In genomic region chr10:99393683-99394082, GRCh38 we compare ENCODE assay signal across 15 cellular contexts. TPM values are rescaled to one million over a fixed set of nuclear protein-coding genes. Genes with fewer than 3 reads are reported as not detected.
A peak's percentile ranks its signal among the peaks of the same experiment; 100 is the strongest.
DNase-seq lines count a peak whose midpoint lies in the region; ATAC-seq, FAIRE-seq and TF ChIP-seq lines count a peak whose summit lies in the region.
"Had no signal": no experiment of that assay in that cellular context is flagged by ENCODE, and none has a peak within 500 bp of the region (broad histone marks: within the 10 kb centered on the region; RNA-seq: fewer than 3 reads in every experiment).

No MANE protein-coding gene starts in this region.

- BruUV-seq in HepG2 (replicated peaks; lab: Mats Ljungman, UMichigan): no TSS peak

- CTCF ChIA-PET in HepG2 (lab: Yijun Ruan, JAX; ENCODE audit: low intra/inter-chr PET ratio, low total read pairs): interaction anchor here (2.0 kb wide), 1 partner anchor 42 kb away, joined by 10 read pairs; no protein-coding TSS in a partner anchor

- H3K27me3 Mint-ChIP-seq in stimulated activated memory B cell treated with anti-CD40 and anti-IgM and Interleukin-4, amounts not matched to agents 10 μg/mL and 1 μg/mL and 100 μg/mL, for 72 hours: no peaks in the 10 kb centered on the region

- H3K27ac ChIP-seq in right lobe of liver (peak overlapping the region in 1 of 3 donors; percentile 25), HepG2 (ENCODE audit: extremely low read length, insufficient read depth, low read length) (no peak overlapping the region), RWPE2 (ENCODE audit: poor library complexity, severe bottlenecking) (peak overlapping the region; percentile 92)

- H3K9ac ChIP-seq in HepG2 (ENCODE audit: insufficient read depth, low read depth, low read length): no peak overlapping the region

- TF ChIP-seq CTCF in right lobe of liver (IDR thresholded peaks at IDR 0.05) (no peak), HepG2 (CRISPR knock-in tag; IDR thresholded peaks at IDR 0.05) (no peak), RWPE2 (IDR thresholded peaks at IDR 0.05; ENCODE audit: poor library complexity, severe bottlenecking) (no peak)

- FAIRE-seq in HepG2 (lab: Jason Lieb, UNC): no peak

- no peak overlapping the region for H3K4me3 Mint-ChIP-seq in stimulated activated memory B cell treated with anti-CD40 and anti-IgM and Interleukin-4, amounts not matched to agents 10 μg/mL and 1 μg/mL and 100 μg/mL, for 72 hours
- H3K4me3 Mint-ChIP-seq: CD8-positive, alpha-beta memory T cell; IgD-negative memory B cell had no signal

- peak; percentile 7 to 19 (median 10) for ATAC-seq in right lobe of liver
- ATAC-seq in HepG2: no peak
- ATAC-seq in RWPE2 (ENCODE audit: low read depth): no peak
- ATAC-seq in stimulated activated memory B cell treated with anti-CD40 and anti-IgM and Interleukin-4, amounts not matched to agents 10 μg/mL and 1 μg/mL and 100 μg/mL, for 72 hours: peak; percentile 26
- ATAC-seq in HG02885 (IDR thresholded peaks at IDR 0.05; ENCODE audit: poor library complexity, unreplicated experiment): no peak

- TF ChIP-seq POLR2A in right lobe of liver (IDR thresholded peaks at IDR 0.05) (no peak), HepG2 (IDR thresholded peaks at IDR 0.05; ENCODE audit: insufficient read depth in 1 of 2, low read depth in 2 of 2, low read length in 2 of 2) (no peak)

- H3K4me1 Mint-ChIP-seq in stimulated activated memory B cell treated with anti-CD40 and anti-IgM and Interleukin-4, amounts not matched to agents 10 μg/mL and 1 μg/mL and 100 μg/mL, for 72 hours: peaks cover 7% of the 10 kb centered on the region

- intact Hi-C loops in right lobe of liver (cut with DNase I): loop anchor here in 1 of 2 donors (10.0 kb wide), 1 partner anchor 221 kb away; no protein-coding TSS in a partner anchor
- intact Hi-C loops in HepG2 (cut with micrococcal nuclease; ENCODE audit: unreplicated experiment): loop anchor here (2.0 kb wide), 1 partner anchor 155 kb away; no protein-coding TSS in a partner anchor

- 58% methylated on average over 3 of the region's 5 CpGs for WGBS in right lobe of liver (ENCODE audit: insufficient coverage, low coverage, low lambda C conversion rate, missing lambda C conversion rate)
- WGBS in HepG2 (ENCODE audit: low lambda C conversion rate): 98% methylated on average over 5 of the region's 5 CpGs

- peaks cover 18% of the 10 kb centered on the region for H3K36me3 Mint-ChIP-seq in stimulated activated memory B cell treated with anti-CD40 and anti-IgM and Interleukin-4, amounts not matched to agents 10 μg/mL and 1 μg/mL and 100 μg/mL, for 72 hours
- H3K36me3 Mint-ChIP-seq: IgD-negative memory B cell had no signal

- H3K4me1 ChIP-seq in right lobe of liver (peaks cover 0 to 33% (median 13%) of the 10 kb centered on the region in 4 donors), HepG2 (ENCODE audit: insufficient read depth, low read length) (peaks cover 80% of the 10 kb centered on the region), RWPE2 (ENCODE audit: insufficient read depth, poor library complexity, severe bottlenecking) (peaks cover 54% of the 10 kb centered on the region)
- H3K4me1 ChIP-seq: BE2C had no signal

- H2AFZ ChIP-seq in HepG2 (ENCODE audit: low read length): no peak overlapping the region

- H3K9me3 ChIP-seq in right lobe of liver (no peaks in the 10 kb centered on the region), HepG2 (ENCODE audit: low read length) (no peaks in the 10 kb centered on the region), RWPE2 (ENCODE audit: severe bottlenecking) (no peaks in the 10 kb centered on the region)
- H3K9me3 ChIP-seq: BE2C had no signal

- no peak overlapping the region for H3K4me3 ChIP-seq in right lobe of liver
- H3K4me3 ChIP-seq in HepG2 (replicated peaks in 1 of 3; ENCODE audit: insufficient read depth in 1 of 3, low read depth in 2 of 3, low read length in 3 of 3): no peak overlapping the region
- H3K4me3 ChIP-seq in RWPE2 (ENCODE audit: severe bottlenecking): no peak overlapping the region

- H3K9me3 Mint-ChIP-seq in stimulated activated memory B cell treated with anti-CD40 and anti-IgM and Interleukin-4, amounts not matched to agents 10 μg/mL and 1 μg/mL and 100 μg/mL, for 72 hours: no peaks in the 10 kb centered on the region
- H3K9me3 Mint-ChIP-seq: CD8-positive, alpha-beta memory T cell; IgD-negative memory B cell had no signal

- no peak for TF ChIP-seq RAD21 in HepG2 (CRISPR knock-in tag; IDR thresholded peaks at IDR 0.05)

- POLR2A ChIA-PET in HepG2 (lab: Yijun Ruan, JAX): interaction anchor here (3.5 kb wide), 1 partner anchor 37 kb away, joined by 16 read pairs; the partner anchor contains the start of gene GOT1

- H3K27me3 ChIP-seq in right lobe of liver (no peaks in the 10 kb centered on the region), HepG2 (ENCODE audit: control insufficient read depth in 1 of 2, insufficient read depth in 2 of 2, low read length in 2 of 2) (no peaks in the 10 kb centered on the region), RWPE2 (ENCODE audit: insufficient read depth, poor library complexity, severe bottlenecking) (no peaks in the 10 kb centered on the region)
- H3K27me3 ChIP-seq: BE2C had no signal

- no peaks in the 10 kb centered on the region for H3K79me2 ChIP-seq in HepG2 (ENCODE audit: insufficient read depth, low read length)

- no peaks in the 10 kb centered on the region for H4K20me1 ChIP-seq in HepG2 (ENCODE audit: insufficient read depth, low read length)

- H3K27ac Mint-ChIP-seq in stimulated activated memory B cell treated with anti-CD40 and anti-IgM and Interleukin-4, amounts not matched to agents 10 μg/mL and 1 μg/mL and 100 μg/mL, for 72 hours: no peak overlapping the region
- H3K27ac Mint-ChIP-seq: IgD-negative memory B cell had no signal

- H3K36me3 ChIP-seq in right lobe of liver: peaks cover 0 to 22% (median 6%) of the 10 kb centered on the region in 4 donors
- H3K36me3 ChIP-seq in HepG2 (replicated peaks in 1 of 2; ENCODE audit: control insufficient read depth in 1 of 2, insufficient read depth in 2 of 2, low read length in 2 of 2): peaks cover 7 to 19% of the 10 kb centered on the region in 2 experiments
- H3K36me3 ChIP-seq in RWPE2 (ENCODE audit: low read depth): peaks cover 23% of the 10 kb centered on the region

- TF ChIP-seq EP300 in HepG2 (IDR thresholded peaks at IDR 0.05; ENCODE audit: low read depth in 2 of 2, low read length in 2 of 2) (no peak), HepG2 (CRISPR knock-in tag; IDR thresholded peaks at IDR 0.05; ENCODE audit: borderline replicate concordance) (no peak)

- DNase-seq in right lobe of liver (no peak), HepG2 (ENCODE audit: low spot score) (no peak), RWPE2 (ENCODE audit: low spot score) (no peak), kidney tubule cell (ENCODE audit: low spot score) (peak; percentile 66), SW 1271 (lab: John Stamatoyannopoulos, UW) (no peak), NCI-H774 (lab: John Stamatoyannopoulos, UW) (no peak)
- DNase-seq: BE2C; CD8-positive, alpha-beta memory T cell; NCI-H1417 treated with DMSO at 0.1 percent for 48 hours; NCI-H2227 treated with DMSO at 0.1 percent for 48 hours; NCI-H526 treated with DMSO at 0.1 percent for 48 hours; SHP77 treated with DMSO at 0.1 percent for 48 hours had no signal

- no peak overlapping the region for H3K4me2 ChIP-seq in HepG2 (ENCODE audit: low read depth, low read length)

- in situ Hi-C loops in HepG2 (cut with HindIII; ENCODE audit: extremely low pct_ligation_motif_present, low pct_unique_long_range_greater_than_20kb): loop anchor here (5.0 kb wide), 3 partner anchors 39 to 219 kb away; partner anchors contain the start of gene GOT1

TF ChIP-seq in HepG2, 621 proteins besides CTCF, POLR2A, EP300 and RAD21 (continues in another document):
- TF ChIP-seq GATAD2A (CRISPR knock-in tag; IDR thresholded peaks at IDR 0.05) (no peak), RNF219 (CRISPR knock-in tag; IDR thresholded peaks at IDR 0.05) (no peak)

RNA-seq across cellular contexts. Expression of gene GOT1, which starts 36.7 kb away (rescaled TPM):
- total RNA-seq in right lobe of liver (100 to 1,000 TPM; 118 to 356 (median 173) TPM), HepG2 (2016; rRNA removed; fragmentation: Illumina TruSeq; extraction: Trizol) (102 and 138 TPM in 2 replicates)
- total RNA-seq in HepG2 (2016; cell fraction: cytosol; rRNA removed; fragmentation: Illumina TruSeq; extraction: Trizol; ENCODE audit: low read depth): 28.5 and 30.6 TPM in 2 replicates
- total RNA-seq in HepG2 (2016; cell fraction: insoluble cytoplasmic fraction; rRNA removed; fragmentation: Illumina TruSeq; extraction: Trizol): 105 and 133 TPM in 2 replicates
- total RNA-seq in HepG2 (2016; cell fraction: membrane; rRNA removed; fragmentation: Illumina TruSeq; extraction: Trizol): 30.1 and 35.1 TPM in 2 replicates
- total RNA-seq in HepG2 (2016; cell fraction: nucleus; rRNA removed; fragmentation: Illumina TruSeq; extraction: Trizol): 41.3 and 49.6 TPM in 2 replicates
- 81.2 and 108 TPM in 2 replicates for polyA plus RNA-seq in HepG2 (2011; rRNA removed)
- polyA plus RNA-seq in HepG2 (2011; cell fraction: cytosol; rRNA removed): 60.2 and 68.1 TPM in 2 replicates
- polyA plus RNA-seq in HepG2 (2011; cell fraction: nucleus; rRNA removed): 40.4 and 52.4 TPM in 2 replicates
- 92.4 and 114 TPM in 2 replicates for polyA plus RNA-seq in HepG2 (2012)
- polyA plus RNA-seq in HepG2 (2016; cell fraction: cytosol; fragmentation: Illumina TruSeq; extraction: Trizol; ENCODE audit: low read depth): 18.3 and 21.0 TPM in 2 replicates
- polyA plus RNA-seq in HepG2 (2016; cell fraction: insoluble cytoplasmic fraction; fragmentation: Illumina TruSeq; extraction: Trizol; ENCODE audit: low read depth): 135 and 142 TPM in 2 replicates
- 21.5 and 28.1 TPM in 2 replicates for polyA plus RNA-seq in HepG2 (2016; cell fraction: membrane; fragmentation: Illumina TruSeq; extraction: Trizol; ENCODE audit: low read depth)
- 59.9 and 72.8 TPM in 2 replicates for polyA plus RNA-seq in HepG2 (2016; cell fraction: nucleus; fragmentation: Illumina TruSeq; extraction: Trizol; ENCODE audit: insufficient read depth, low read depth)
- 39.6 and 69.8 TPM in 2 replicates for polyA minus RNA-seq in HepG2 (2011; rRNA and poly(A)+ RNA removed; ENCODE audit: low replicate concordance)
- polyA minus RNA-seq in HepG2 (2011; cell fraction: cytosol; rRNA and poly(A)+ RNA removed): 71.8 and 90.7 TPM in 2 replicates
- polyA minus RNA-seq in HepG2 (2011; cell fraction: nucleus; rRNA and poly(A)+ RNA removed): 41.1 and 59.3 TPM in 2 replicates

Comparison
In these comparisons a context has a peak if more than half of its experiments do, and no peak if none do; other contexts are left out.
1. ATAC-seq: peak in right lobe of liver (4 of 4) and stimulated activated memory B cell treated with anti-CD40 and anti-IgM and Interleukin-4, amounts not matched to agents 10 μg/mL and 1 μg/mL and 100 μg/mL, for 72 hours (single experiment); none in HepG2 (single experiment), RWPE2 (single experiment) and HG02885 (single experiment).